ENCODE assay signal across 1 cellular context in the genomic region with DNA sequence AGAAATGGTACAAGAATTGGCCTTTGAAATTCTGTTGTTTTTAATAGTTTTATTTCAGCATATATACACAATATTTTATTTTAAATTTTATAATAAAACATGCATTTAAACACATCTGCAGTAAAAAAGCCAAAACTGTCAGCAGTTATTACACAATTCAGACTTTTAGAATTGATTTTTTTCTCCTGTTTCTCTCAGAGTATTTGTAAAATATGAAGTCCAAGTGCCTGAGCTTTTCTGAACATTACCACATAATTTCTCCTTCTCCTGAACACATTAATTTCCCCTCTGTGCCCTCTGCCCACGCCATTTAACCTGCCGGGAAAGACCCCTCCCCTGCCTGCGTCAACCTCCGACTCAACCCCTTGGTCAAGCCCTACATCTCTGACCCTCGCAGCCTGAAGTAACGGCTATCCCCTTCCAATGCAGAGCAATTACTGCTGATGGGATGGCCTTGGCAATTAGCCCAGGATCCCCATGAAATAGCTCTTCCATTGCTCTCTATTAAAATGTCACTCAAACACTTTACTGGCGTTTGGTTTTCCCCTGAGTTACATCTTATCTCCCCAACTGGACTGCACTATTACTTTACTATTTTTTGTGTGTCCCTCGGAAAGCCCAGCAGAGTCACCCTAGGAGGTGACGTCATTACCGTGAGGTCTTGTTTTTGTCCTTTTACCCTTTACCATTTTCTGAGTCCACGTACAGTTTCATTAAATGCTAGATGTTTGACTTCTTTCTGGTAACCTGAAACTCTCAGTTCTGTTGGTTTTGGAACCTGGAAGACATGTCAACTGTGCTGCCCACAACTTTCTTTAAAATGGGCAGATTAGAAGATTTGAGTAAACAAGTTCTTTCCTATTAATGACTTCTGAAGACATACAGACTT.
A peak's percentile ranks its signal among the peaks of the same experiment; 100 is the strongest.
TF ChIP-seq lines count a peak whose summit lies in the region.

No MANE protein-coding gene starts in this region.

TF ChIP-seq in K562, 482 proteins besides CTCF, POLR2A, EP300 and RAD21 (continued from another document and continues in another):
- peak; percentile 100 for TF ChIP-seq ATF3 (IDR thresholded peaks at IDR 0.05)
- TF ChIP-seq ATF3 (CRISPR knock-in tag; conservative IDR thresholded peaks at IDR 0.05), result 0 out of 2 replicates have a peak, but pooled peaks have one; percentile 52
- no peak for TF ChIP-seq ARHGAP35 (IDR thresholded peaks at IDR 0.05; ENCODE audit: partially characterized antibody)
- TF ChIP-seq ZZZ3 (IDR thresholded peaks at IDR 0.05), result no peak
- TF ChIP-seq CSDE1 (IDR thresholded peaks at IDR 0.05), result no peak
- TF ChIP-seq CREB1 (IDR thresholded peaks at IDR 0.05), result no peak
- TF ChIP-seq CREB1 (CRISPR knock-in tag; IDR thresholded peaks at IDR 0.05), result peak; percentile 57; the same call in 1 of the 2 replicates
- TF ChIP-seq, protein P1, sequence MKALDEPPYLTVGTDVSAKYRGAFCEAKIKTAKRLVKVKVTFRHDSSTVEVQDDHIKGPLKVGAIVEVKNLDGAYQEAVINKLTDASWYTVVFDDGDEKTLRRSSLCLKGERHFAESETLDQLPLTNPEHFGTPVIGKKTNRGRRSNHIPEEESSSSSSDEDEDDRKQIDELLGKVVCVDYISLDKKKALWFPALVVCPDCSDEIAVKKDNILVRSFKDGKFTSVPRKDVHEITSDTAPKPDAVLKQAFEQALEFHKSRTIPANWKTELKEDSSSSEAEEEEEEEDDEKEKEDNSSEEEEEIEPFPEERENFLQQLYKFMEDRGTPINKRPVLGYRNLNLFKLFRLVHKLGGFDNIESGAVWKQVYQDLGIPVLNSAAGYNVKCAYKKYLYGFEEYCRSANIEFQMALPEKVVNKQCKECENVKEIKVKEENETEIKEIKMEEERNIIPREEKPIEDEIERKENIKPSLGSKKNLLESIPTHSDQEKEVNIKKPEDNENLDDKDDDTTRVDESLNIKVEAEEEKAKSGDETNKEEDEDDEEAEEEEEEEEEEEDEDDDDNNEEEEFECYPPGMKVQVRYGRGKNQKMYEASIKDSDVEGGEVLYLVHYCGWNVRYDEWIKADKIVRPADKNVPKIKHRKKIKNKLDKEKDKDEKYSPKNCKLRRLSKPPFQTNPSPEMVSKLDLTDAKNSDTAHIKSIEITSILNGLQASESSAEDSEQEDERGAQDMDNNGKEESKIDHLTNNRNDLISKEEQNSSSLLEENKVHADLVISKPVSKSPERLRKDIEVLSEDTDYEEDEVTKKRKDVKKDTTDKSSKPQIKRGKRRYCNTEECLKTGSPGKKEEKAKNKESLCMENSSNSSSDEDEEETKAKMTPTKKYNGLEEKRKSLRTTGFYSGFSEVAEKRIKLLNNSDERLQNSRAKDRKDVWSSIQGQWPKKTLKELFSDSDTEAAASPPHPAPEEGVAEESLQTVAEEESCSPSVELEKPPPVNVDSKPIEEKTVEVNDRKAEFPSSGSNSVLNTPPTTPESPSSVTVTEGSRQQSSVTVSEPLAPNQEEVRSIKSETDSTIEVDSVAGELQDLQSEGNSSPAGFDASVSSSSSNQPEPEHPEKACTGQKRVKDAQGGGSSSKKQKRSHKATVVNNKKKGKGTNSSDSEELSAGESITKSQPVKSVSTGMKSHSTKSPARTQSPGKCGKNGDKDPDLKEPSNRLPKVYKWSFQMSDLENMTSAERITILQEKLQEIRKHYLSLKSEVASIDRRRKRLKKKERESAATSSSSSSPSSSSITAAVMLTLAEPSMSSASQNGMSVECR (CRISPR knock-in tag; IDR thresholded peaks at IDR 0.05), result no peak
- no peak for TF ChIP-seq SMAD3 (CRISPR knock-in tag; conservative IDR thresholded peaks at IDR 0.05)
- no peak for TF ChIP-seq ZNF780A (CRISPR knock-in tag; IDR thresholded peaks at IDR 0.05)
- no peak for TF ChIP-seq BMI1 (IDR thresholded peaks at IDR 0.05; ENCODE audit: low read length)
- TF ChIP-seq ZBTB8A (IDR thresholded peaks at IDR 0.05; ENCODE audit: partially characterized antibody), result no peak
- 0 out of 2 replicates have a peak, but pooled peaks have one; percentile 63 for TF ChIP-seq TARDBP (IDR thresholded peaks at IDR 0.05)
- no peak for TF ChIP-seq FOXP1 (CRISPR knock-in tag; IDR thresholded peaks at IDR 0.05)
- peak; percentile 71 for TF ChIP-seq PRDM10 (IDR thresholded peaks at IDR 0.05; ENCODE audit: partially characterized antibody)
- TF ChIP-seq XRCC4 (IDR thresholded peaks at IDR 0.05; ENCODE audit: extremely low read depth, insufficient read depth, insufficient read length), result no peak
- TF ChIP-seq MED1 (CRISPR knock-in tag; IDR thresholded peaks at IDR 0.05; ENCODE audit: borderline replicate concordance), result no peak
- TF ChIP-seq CHD1 (IDR thresholded peaks at IDR 0.05; ENCODE audit: low read length), result no peak
- TF ChIP-seq, protein P2, sequence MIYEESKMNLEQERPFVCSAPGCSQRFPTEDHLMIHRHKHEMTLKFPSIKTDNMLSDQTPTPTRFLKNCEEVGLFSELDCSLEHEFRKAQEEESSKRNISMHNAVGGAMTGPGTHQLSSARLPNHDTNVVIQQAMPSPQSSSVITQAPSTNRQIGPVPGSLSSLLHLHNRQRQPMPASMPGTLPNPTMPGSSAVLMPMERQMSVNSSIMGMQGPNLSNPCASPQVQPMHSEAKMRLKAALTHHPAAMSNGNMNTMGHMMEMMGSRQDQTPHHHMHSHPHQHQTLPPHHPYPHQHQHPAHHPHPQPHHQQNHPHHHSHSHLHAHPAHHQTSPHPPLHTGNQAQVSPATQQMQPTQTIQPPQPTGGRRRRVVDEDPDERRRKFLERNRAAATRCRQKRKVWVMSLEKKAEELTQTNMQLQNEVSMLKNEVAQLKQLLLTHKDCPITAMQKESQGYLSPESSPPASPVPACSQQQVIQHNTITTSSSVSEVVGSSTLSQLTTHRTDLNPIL (CRISPR knock-in tag; IDR thresholded peaks at IDR 0.05), result peak; percentile 72; the same call in 1 of the 2 replicates
- TF ChIP-seq JUND (IDR thresholded peaks at IDR 0.05; ENCODE audit: borderline replicate concordance, low read depth, low read length), result peak; percentile 94
- TF ChIP-seq JUND (tag; IDR thresholded peaks at IDR 0.05; ENCODE audit: borderline replicate concordance, low read depth, low read length), result peak; percentile 98
- TF ChIP-seq RHOXF2B (CRISPR knock-in tag; conservative IDR thresholded peaks at IDR 0.05), result no peak
- peak; percentile 74; the same call in 1 of the 2 replicates for TF ChIP-seq ZNF584 (CRISPR knock-in tag; IDR thresholded peaks at IDR 0.05; ENCODE audit: low read depth)
- TF ChIP-seq ZNF696 (CRISPR knock-in tag; conservative IDR thresholded peaks at IDR 0.05), result no peak
- no peak for TF ChIP-seq ZBTB33 (CRISPR knock-in tag; IDR thresholded peaks at IDR 0.05)
- no peak for TF ChIP-seq ZNF511 (CRISPR knock-in tag; IDR thresholded peaks at IDR 0.05)
- peak; percentile 27; the same call in 1 of the 2 replicates for TF ChIP-seq ESRRA (IDR thresholded peaks at IDR 0.05; ENCODE audit: borderline replicate concordance, low read depth)
- TF ChIP-seq, protein P3, sequence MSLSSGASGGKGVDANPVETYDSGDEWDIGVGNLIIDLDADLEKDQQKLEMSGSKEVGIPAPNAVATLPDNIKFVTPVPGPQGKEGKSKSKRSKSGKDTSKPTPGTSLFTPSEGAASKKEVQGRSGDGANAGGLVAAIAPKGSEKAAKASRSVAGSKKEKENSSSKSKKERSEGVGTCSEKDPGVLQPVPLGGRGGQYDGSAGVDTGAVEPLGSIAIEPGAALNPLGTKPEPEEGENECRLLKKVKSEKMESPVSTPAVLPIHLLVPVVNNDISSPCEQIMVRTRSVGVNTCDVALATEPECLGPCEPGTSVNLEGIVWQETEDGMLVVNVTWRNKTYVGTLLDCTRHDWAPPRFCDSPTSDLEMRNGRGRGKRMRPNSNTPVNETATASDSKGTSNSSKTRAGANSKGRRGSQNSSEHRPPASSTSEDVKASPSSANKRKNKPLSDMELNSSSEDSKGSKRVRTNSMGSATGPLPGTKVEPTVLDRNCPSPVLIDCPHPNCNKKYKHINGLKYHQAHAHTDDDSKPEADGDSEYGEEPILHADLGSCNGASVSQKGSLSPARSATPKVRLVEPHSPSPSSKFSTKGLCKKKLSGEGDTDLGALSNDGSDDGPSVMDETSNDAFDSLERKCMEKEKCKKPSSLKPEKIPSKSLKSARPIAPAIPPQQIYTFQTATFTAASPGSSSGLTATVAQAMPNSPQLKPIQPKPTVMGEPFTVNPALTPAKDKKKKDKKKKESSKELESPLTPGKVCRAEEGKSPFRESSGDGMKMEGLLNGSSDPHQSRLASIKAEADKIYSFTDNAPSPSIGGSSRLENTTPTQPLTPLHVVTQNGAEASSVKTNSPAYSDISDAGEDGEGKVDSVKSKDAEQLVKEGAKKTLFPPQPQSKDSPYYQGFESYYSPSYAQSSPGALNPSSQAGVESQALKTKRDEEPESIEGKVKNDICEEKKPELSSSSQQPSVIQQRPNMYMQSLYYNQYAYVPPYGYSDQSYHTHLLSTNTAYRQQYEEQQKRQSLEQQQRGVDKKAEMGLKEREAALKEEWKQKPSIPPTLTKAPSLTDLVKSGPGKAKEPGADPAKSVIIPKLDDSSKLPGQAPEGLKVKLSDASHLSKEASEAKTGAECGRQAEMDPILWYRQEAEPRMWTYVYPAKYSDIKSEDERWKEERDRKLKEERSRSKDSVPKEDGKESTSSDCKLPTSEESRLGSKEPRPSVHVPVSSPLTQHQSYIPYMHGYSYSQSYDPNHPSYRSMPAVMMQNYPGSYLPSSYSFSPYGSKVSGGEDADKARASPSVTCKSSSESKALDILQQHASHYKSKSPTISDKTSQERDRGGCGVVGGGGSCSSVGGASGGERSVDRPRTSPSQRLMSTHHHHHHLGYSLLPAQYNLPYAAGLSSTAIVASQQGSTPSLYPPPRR (CRISPR knock-in tag; IDR thresholded peaks at IDR 0.05; ENCODE audit: borderline replicate concordance), result no peak
- peak; percentile 47 for TF ChIP-seq RBM25 (IDR thresholded peaks at IDR 0.05; ENCODE audit: low read depth, low read length, severe bottlenecking)
